In genomic region chr17:35684046-35684802, GRCh38 we compare ENCODE assay signal across 12 cellular contexts. TPM values are rescaled to one million over a fixed set of nuclear protein-coding genes. Genes with fewer than 3 reads are reported as not detected.
DNase-seq lines count a peak whose midpoint lies in the region; ATAC-seq and TF ChIP-seq lines count a peak whose summit lies in the region.
"Had no signal": no experiment of that assay in that cellular context is flagged by ENCODE, and none has a peak within 500 bp of the region (broad histone marks: within the 10 kb centered on the region; RNA-seq: fewer than 3 reads in every experiment).

No MANE protein-coding gene starts in this region.

- no peak overlapping the region for H3K4me3 ChIP-seq in iPS DF 6.9 (ENCODE audit: low read length)
- H3K4me3 ChIP-seq: tibial artery had no signal

- DNase-seq in ACHN (peak; percentile 7), HFFc6 (peak; percentile 11), iPS DF 6.9 (ENCODE audit: low read depth, low spot score) (peak; percentile 13), NOMO-1 treated with DMSO at 0.1 percent for 48 hours (lab: John Stamatoyannopoulos, UW; ENCODE audit: unreplicated experiment) (no peak), pons (ENCODE audit: low spot score) (no peak)
- DNase-seq: activated naive CD4-positive, alpha-beta T cell treated with Interleukin-2 at 50 U/mL for 16 hours; hippocampal formation; NCI-H187 treated with DMSO at 0.1 percent for 48 hours had no signal

- 0 out of 2 replicates have a peak, but pooled peaks cover 2% of the 10 kb centered on the region for H3K27me3 Mint-ChIP-seq in HFFc6 (ENCODE audit: insufficient read depth)
- H3K27me3 Mint-ChIP-seq in brain, result peaks cover 4% of the 10 kb centered on the region

- H3K9me3 Mint-ChIP-seq in HFFc6 (no peaks in the 10 kb centered on the region), brain (no peaks in the 10 kb centered on the region)

- 0 out of 2 replicates have a peak, but pooled peaks cover 2% of the 10 kb centered on the region for H3K36me3 ChIP-seq in iPS DF 6.9 (ENCODE audit: control insufficient read depth, insufficient read depth, low read length)

- H3K27ac ChIP-seq in iPS DF 6.9 (ENCODE audit: low read length), result no peak overlapping the region
- H3K27ac ChIP-seq: tibial artery had no signal

- in situ Hi-C loops in ACHN (cut with HindIII; ENCODE audit: low pct_ligation_motif_present, low pct_unique_long_range_greater_than_20kb, low sequenced_read_pairs), result no loop called here

- ATAC-seq in GM21723 (IDR thresholded peaks at IDR 0.05; ENCODE audit: unreplicated experiment), result no peak
- ATAC-seq in HG03342 (IDR thresholded peaks at IDR 0.05; ENCODE audit: unreplicated experiment), result no peak

- WGBS in iPS DF 6.9 (ENCODE audit: insufficient coverage, insufficient read length), result no CpG with 5 or more reads among the region's 2 CpGs

- TF ChIP-seq CTCF in HFFc6 (IDR thresholded peaks at IDR 0.05) (no peak), brain (conservative IDR thresholded peaks at IDR 0.05) (no peak)

- H3K4me1 ChIP-seq in iPS DF 6.9 (ENCODE audit: control insufficient read depth, insufficient read depth, low read length), result no peaks in the 10 kb centered on the region
- H3K4me1 ChIP-seq: tibial artery had no signal

- no peak overlapping the region for H3K27ac Mint-ChIP-seq in HFFc6
- H3K27ac Mint-ChIP-seq in brain, result peak overlapping the region in 3 of 5 experiments; percentile 44 to 82 (median 53)

- H3K27me3 ChIP-seq in iPS DF 6.9 (ENCODE audit: control insufficient read depth, insufficient read depth, low read length), result no peaks in the 10 kb centered on the region
- H3K27me3 ChIP-seq: tibial artery had no signal

- H3K4me1 Mint-ChIP-seq in HFFc6 (ENCODE audit: low read depth) (peaks cover 15% of the 10 kb centered on the region), brain (peaks cover 11% of the 10 kb centered on the region)

- no peaks in the 10 kb centered on the region for H3K9me3 ChIP-seq in iPS DF 6.9 (ENCODE audit: control insufficient read depth, insufficient read depth, low read length)
- H3K9me3 ChIP-seq: tibial artery had no signal

- H3K36me3 Mint-ChIP-seq in HFFc6 (ENCODE audit: low read depth), result peaks cover 19% of the 10 kb centered on the region
- H3K36me3 Mint-ChIP-seq in brain, result peaks cover 87% of the 10 kb centered on the region

- H3K4me3 Mint-ChIP-seq in HFFc6, result no peak overlapping the region
- H3K4me3 Mint-ChIP-seq in brain, result peak overlapping the region in 1 of 5 experiments; percentile 25

RNA-seq across cellular contexts. Expression of gene RASL10B, which starts 47.2 kb away (rescaled TPM):
- total RNA-seq in HFFc6 (2021; fragmentation: NEBNext Ultra II Directional; extraction: Animal tissue kit (Norgen Biotek cat#: 25700)), result 1 to 10 TPM; 1.7 to 5.0 (median 1.8) TPM
- 12.6 TPM for polyA plus RNA-seq in brain (ENCODE audit: insufficient read depth, low read depth, low replicate concordance)

Comparison
In these comparisons a context has a peak if more than half of its experiments do, and no peak if none do; other contexts are left out.
1. DNase-seq: peak in ACHN (single experiment), HFFc6 (single experiment) and iPS DF 6.9 (single experiment); none in NOMO-1 treated with DMSO at 0.1 percent for 48 hours (single experiment) and pons (single experiment).